9 cellular contexts compared by ENCODE assay signal in the genomic region with DNA sequence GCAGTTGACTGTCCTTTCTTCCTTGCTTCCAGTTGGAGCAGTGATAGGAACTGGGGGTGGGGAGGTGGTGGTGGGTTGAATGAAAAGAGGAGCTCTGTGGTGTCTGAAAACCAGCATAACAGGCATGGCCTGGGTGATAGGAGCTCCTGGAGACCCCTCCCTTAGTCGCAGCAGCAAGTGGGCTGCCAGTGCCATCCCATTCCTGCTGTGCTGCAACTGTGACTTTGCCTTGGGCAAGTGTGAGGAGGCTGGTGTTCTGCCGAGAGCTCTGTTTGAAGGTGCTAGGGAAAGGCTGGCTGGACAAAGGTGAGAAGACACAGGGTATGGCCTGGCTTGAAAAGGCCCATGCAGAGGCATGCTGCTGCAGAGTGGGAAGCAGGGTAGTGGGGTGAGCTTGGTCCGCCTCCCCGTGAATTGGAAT. TPM values are rescaled to one million over a fixed set of nuclear protein-coding genes. Genes with fewer than 3 reads are reported as not detected.
DNase-seq lines count a peak whose midpoint lies in the region; ATAC-seq and TF ChIP-seq lines count a peak whose summit lies in the region.
"Had no signal": no experiment of that assay in that cellular context is flagged by ENCODE, and none has a peak within 500 bp of the region (broad histone marks: within the 10 kb centered on the region; RNA-seq: fewer than 3 reads in every experiment).

No MANE protein-coding gene starts in this region.

- WGBS in mesenchymal stem cell = 77% methylated on average over 4 of the region's 4 CpGs

- intact Hi-C loops in activated naive CD4-positive, alpha-beta T cell treated with anti-CD3 and anti-CD28 coated beads for 36 hours (cut with micrococcal nuclease) = loop anchor here (5.0 kb wide), 1 partner anchor 288 kb away; no protein-coding TSS in a partner anchor
- intact Hi-C loops in tibial artery (cut with DNase I; ENCODE audit: low total_unique reads) = loop anchor here (5.0 to 10.0 kb wide), 2 partner anchors 281 to 388 kb away; no protein-coding TSS in a partner anchor

- H3K4ac ChIP-seq in mesenchymal stem cell (ENCODE audit: low read depth in 1 of 2, low read length in 2 of 2) = no peak overlapping the region

- peak overlapping the region in 1 of 2 experiments; percentile 54 for H2BK12ac ChIP-seq in mesenchymal stem cell (ENCODE audit: low read length in 2 of 2)

- H3K36me3 ChIP-seq in mesenchymal stem cell (ENCODE audit: control insufficient read depth in 1 of 2, insufficient read depth in 2 of 2, low read depth in 1 of 2, low read length in 2 of 2) (peaks cover 40 to 42% of the 10 kb centered on the region in 2 experiments), tibial artery (peaks cover 25 to 37% (median 34%) of the 10 kb centered on the region in 3 donors)

- H3K79me1 ChIP-seq in mesenchymal stem cell (replicated peaks; ENCODE audit: low read length, poor library complexity, severe bottlenecking) = peaks cover 16% of the 10 kb centered on the region

- CTCF ChIA-PET in activated naive CD4-positive, alpha-beta T cell treated with anti-CD3 and anti-CD28 coated beads for 36 hours (lab: Charles Lee) = interaction anchor here (0.5 to 5.2 kb wide), 29 partner anchors 11 to 445 kb away, joined by 3 to 48 read pairs (median 4); a partner anchor contains a TSS

- H3K9me3 ChIP-seq in mesenchymal stem cell (ENCODE audit: control insufficient read depth, low read length) (no peaks in the 10 kb centered on the region), tibial artery (no peaks in the 10 kb centered on the region)

- no peak overlapping the region for H3K14ac ChIP-seq in mesenchymal stem cell (ENCODE audit: low read length in 2 of 2)

- no peak for TF ChIP-seq CTCF in tibial artery (IDR thresholded peaks at IDR 0.05)

- H3K18ac ChIP-seq in mesenchymal stem cell (ENCODE audit: low read depth in 1 of 2, low read length in 2 of 2) = peak overlapping the region in 1 of 2 experiments; percentile 29

- peaks cover 23% of the 10 kb centered on the region for H3K4me1 ChIP-seq in mesenchymal stem cell (ENCODE audit: control insufficient read depth, insufficient read depth, low read depth, low read length)
- peaks cover 0 to 38% (median 30%) of the 10 kb centered on the region in 4 donors for H3K4me1 ChIP-seq in tibial artery

- peaks cover 33% of the 10 kb centered on the region for H3K36me3 Mint-ChIP-seq in activated naive CD4-positive, alpha-beta T cell treated with anti-CD3 and anti-CD28 coated beads for 36 hours (ENCODE audit: low read depth)
- H3K36me3 Mint-ChIP-seq in activated naive CD8-positive, alpha-beta T cell = peaks cover 2% of the 10 kb centered on the region

- no peak overlapping the region for H3K4me3 Mint-ChIP-seq in activated naive CD4-positive, alpha-beta T cell treated with anti-CD3 and anti-CD28 coated beads for 36 hours
- peak overlapping the region; percentile 56 for H3K4me3 Mint-ChIP-seq in activated naive CD8-positive, alpha-beta T cell

- no peak overlapping the region for H2AFZ ChIP-seq in mesenchymal stem cell (ENCODE audit: low read depth, low read length)

- H3K23ac ChIP-seq in mesenchymal stem cell (ENCODE audit: low read length in 2 of 2) = no peak overlapping the region

- H3K27me3 Mint-ChIP-seq in activated naive CD4-positive, alpha-beta T cell treated with anti-CD3 and anti-CD28 coated beads for 36 hours (ENCODE audit: low read depth) = no peaks in the 10 kb centered on the region
- H3K27me3 Mint-ChIP-seq in activated naive CD8-positive, alpha-beta T cell = no peaks in the 10 kb centered on the region

- DNase-seq in activated naive CD4-positive, alpha-beta T cell treated with anti-CD3 and anti-CD28 coated beads for 36 hours = no peak
- no peak for DNase-seq in activated naive CD4-positive, alpha-beta T cell treated with Interleukin-2 at 50 U/mL for 16 hours
- DNase-seq in mesenchymal stem cell = no peak
- no peak for DNase-seq in tibial artery
- DNase-seq in stimulated activated naive CD4-positive, alpha-beta T cell (lab: John Stamatoyannopoulos, UW) = no peak
- DNase-seq in NCI-H1092 (lab: John Stamatoyannopoulos, UW) = no peak
- DNase-seq: T-helper 9 cell had no signal

- no peak overlapping the region for H2AK5ac ChIP-seq in mesenchymal stem cell (ENCODE audit: low read length, severe bottlenecking)

- no peak overlapping the region for H2BK5ac ChIP-seq in mesenchymal stem cell (ENCODE audit: low read depth, low read length, poor library complexity, severe bottlenecking)

- peak overlapping the region; percentile 8 for H3K27ac ChIP-seq in mesenchymal stem cell (ENCODE audit: low read length, poor library complexity, severe bottlenecking)
- H3K27ac ChIP-seq in tibial artery = peak overlapping the region; percentile 60 to 64

- peak overlapping the region; percentile 12 for H3K9ac ChIP-seq in mesenchymal stem cell (ENCODE audit: low read length)

- H3K27me3 ChIP-seq in mesenchymal stem cell (ENCODE audit: control insufficient read depth in 1 of 2, insufficient read depth in 1 of 2, low read length in 2 of 2) (no peaks in the 10 kb centered on the region), tibial artery (no peaks in the 10 kb centered on the region)

- ATAC-seq in GM19324 (IDR thresholded peaks at IDR 0.05; ENCODE audit: low FRiP score, unreplicated experiment) = no peak

- no peak overlapping the region for H2BK120ac ChIP-seq in mesenchymal stem cell (ENCODE audit: low read depth, low read length)

- no peak overlapping the region for H2BK15ac ChIP-seq in mesenchymal stem cell (ENCODE audit: low read depth, poor library complexity, severe bottlenecking)

- H3K4me2 ChIP-seq in mesenchymal stem cell (ENCODE audit: low read length, poor library complexity, severe bottlenecking) = no peak overlapping the region

- no peaks in the 10 kb centered on the region for H3K9me3 Mint-ChIP-seq in activated naive CD4-positive, alpha-beta T cell treated with anti-CD3 and anti-CD28 coated beads for 36 hours
- no peaks in the 10 kb centered on the region for H3K9me3 Mint-ChIP-seq in activated naive CD8-positive, alpha-beta T cell (ENCODE audit: low read depth)

- H4K8ac ChIP-seq in mesenchymal stem cell (ENCODE audit: low read length) = no peak overlapping the region

- H4K91ac ChIP-seq in mesenchymal stem cell (ENCODE audit: low read length) = no peak overlapping the region

- peak overlapping the region; percentile 80 for H3K27ac Mint-ChIP-seq in activated naive CD4-positive, alpha-beta T cell treated with anti-CD3 and anti-CD28 coated beads for 36 hours
- H3K27ac Mint-ChIP-seq in activated naive CD8-positive, alpha-beta T cell = peak overlapping the region; percentile 81

- peaks cover 29% of the 10 kb centered on the region for H3K4me1 Mint-ChIP-seq in activated naive CD4-positive, alpha-beta T cell treated with anti-CD3 and anti-CD28 coated beads for 36 hours (ENCODE audit: low read depth)
- H3K4me1 Mint-ChIP-seq in activated naive CD8-positive, alpha-beta T cell (ENCODE audit: low read depth) = peaks cover 27% of the 10 kb centered on the region

- no peak overlapping the region for H3K4me3 ChIP-seq in mesenchymal stem cell (ENCODE audit: insufficient read depth in 1 of 2, low read depth in 1 of 2, low read length in 2 of 2)
- no peak overlapping the region for H3K4me3 ChIP-seq in tibial artery

RNA-seq across cellular contexts. Expression of a gene that starts 2.7 kb away (rescaled TPM):
- total RNA-seq in activated naive CD4-positive, alpha-beta T cell treated with anti-CD3 and anti-CD28 coated beads for 36 hours = 10 to 100 TPM; 50.6 to 52.1 TPM
- 0.81 TPM for polyA plus RNA-seq in mesenchymal stem cell (2013, experiment 1 of 2)
- 0.99 TPM for polyA plus RNA-seq in mesenchymal stem cell (2013, experiment 2 of 2)

RNA-seq across cellular contexts. Expression of a gene that starts 39.7 kb away (rescaled TPM):
- total RNA-seq in activated naive CD4-positive, alpha-beta T cell treated with anti-CD3 and anti-CD28 coated beads for 36 hours = 100 to 1,000 TPM; 132 to 145 TPM
- polyA plus RNA-seq in mesenchymal stem cell (2013, experiment 1 of 2) = 93.6 TPM
- 101 TPM for polyA plus RNA-seq in mesenchymal stem cell (2013, experiment 2 of 2)
